ENCODE assay signal across 11 cellular contexts in genomic region chr1:184052750-184053149, GRCh38. TPM values are rescaled to one million over a fixed set of nuclear protein-coding genes. Genes with fewer than 3 reads are reported as not detected.
DNase-seq lines count a peak whose midpoint lies in the region; ATAC-seq and TF ChIP-seq lines count a peak whose summit lies in the region.
"Had no signal": no experiment of that assay in that cellular context is flagged by ENCODE, and none has a peak within 500 bp of the region (broad histone marks: within the 10 kb centered on the region; RNA-seq: fewer than 3 reads in every experiment).

No MANE protein-coding gene starts in this region.

- no peak for ATAC-seq in activated CD8-positive, alpha-beta T cell treated with anti-CD3 and anti-CD28 coated beads, Interleukin-2, amount 10 ng/mL, durations not matched to agents 7 days and 5 days

- no peak for TF ChIP-seq CTCF in MCF 10A (IDR thresholded peaks at IDR 0.05; ENCODE audit: unreplicated experiment)
- TF ChIP-seq CTCF in breast epithelium (IDR thresholded peaks at IDR 0.05): no peak
- no peak for TF ChIP-seq CTCF in kidney epithelial cell (IDR thresholded peaks at IDR 0.05; ENCODE audit: insufficient read depth, low read length, poor library complexity, severe bottlenecking)
- no peak for TF ChIP-seq CTCF in tibial nerve (IDR thresholded peaks at IDR 0.05)

- H3K9me3 ChIP-seq in breast epithelium (no peaks in the 10 kb centered on the region), tibial nerve (no peaks in the 10 kb centered on the region)

- TF ChIP-seq POLR2A in breast epithelium (IDR thresholded peaks at IDR 0.05) (no peak), tibial nerve (IDR thresholded peaks at IDR 0.05) (no peak)

- intact Hi-C loops in MCF 10A (cut with micrococcal nuclease) (no loop called here), breast epithelium (cut with DNase I; ENCODE audit: low total_unique reads) (no loop called here)

- BruUV-seq in MCF 10A (replicated peaks; lab: Mats Ljungman, UMichigan): no TSS peak

- H3K27ac ChIP-seq in breast epithelium (no peak overlapping the region), tibial nerve (no peak overlapping the region), substantia nigra (ENCODE audit: low read depth, low read length, poor library complexity, severe bottlenecking) (no peak overlapping the region)

- H3K27me3 ChIP-seq in breast epithelium: no peaks in the 10 kb centered on the region
- H3K27me3 ChIP-seq in kidney epithelial cell (ENCODE audit: control insufficient read depth, insufficient read depth, low read length): no peaks in the 10 kb centered on the region
- H3K27me3 ChIP-seq in tibial nerve: no peaks in the 10 kb centered on the region

- peak overlapping the region; percentile 98 for H3K27ac Mint-ChIP-seq in MCF 10A (ENCODE audit: low read depth, unreplicated experiment)
- no peak overlapping the region for H3K27ac Mint-ChIP-seq in activated CD8-positive, alpha-beta T cell treated with anti-CD3 and anti-CD28 coated beads, Interleukin-2, amount 10 ng/mL, durations not matched to agents 7 days and 5 days

- POLR2A ChIA-PET in MCF 10A (lab: Yijun Ruan, JAX): interaction anchor here (0.6 to 3.2 kb wide), 9 partner anchors 9 to 702 kb away, joined by 3 to 37 read pairs (median 5); partner anchors contain the start of genes C1orf21 and EDEM3
- POLR2A ChIA-PET in activated CD8-positive, alpha-beta T cell treated with anti-CD3 and anti-CD28 coated beads, Interleukin-2, amount 10 ng/mL, durations not matched to agents 7 days and 5 days (lab: Charles Lee): no interaction called here

- H3K4me1 Mint-ChIP-seq in MCF 10A (ENCODE audit: insufficient read depth, unreplicated experiment): peaks cover 33% of the 10 kb centered on the region
- peaks cover 30% of the 10 kb centered on the region for H3K4me1 Mint-ChIP-seq in activated CD8-positive, alpha-beta T cell treated with anti-CD3 and anti-CD28 coated beads, Interleukin-2, amount 10 ng/mL, durations not matched to agents 7 days and 5 days (ENCODE audit: low read depth)

- H3K4me3 ChIP-seq in breast epithelium (peak overlapping the region in 1 of 3 donors; percentile 93), kidney epithelial cell (ENCODE audit: low read depth, low read length) (peak overlapping the region; percentile 66), tibial nerve (peak overlapping the region in 3 of 4 donors; percentile 76 to 89 (median 76))

- no peak for TF ChIP-seq EP300 in tibial nerve (IDR thresholded peaks at IDR 0.05)

- peak overlapping the region; percentile 93 for H3K4me3 Mint-ChIP-seq in MCF 10A (ENCODE audit: unreplicated experiment)
- H3K4me3 Mint-ChIP-seq in activated CD8-positive, alpha-beta T cell treated with anti-CD3 and anti-CD28 coated beads, Interleukin-2, amount 10 ng/mL, durations not matched to agents 7 days and 5 days: peak overlapping the region; percentile 95

- peaks cover 12% of the 10 kb centered on the region for H3K36me3 Mint-ChIP-seq in MCF 10A (ENCODE audit: insufficient read depth, unreplicated experiment)
- peaks cover 31% of the 10 kb centered on the region for H3K36me3 Mint-ChIP-seq in activated CD8-positive, alpha-beta T cell treated with anti-CD3 and anti-CD28 coated beads, Interleukin-2, amount 10 ng/mL, durations not matched to agents 7 days and 5 days (ENCODE audit: low read depth)

- H3K4me1 ChIP-seq in breast epithelium (no peaks in the 10 kb centered on the region), tibial nerve (peaks cover 0 to 48% (median 4%) of the 10 kb centered on the region in 4 donors)

- DNase-seq in MCF 10A (ENCODE audit: unreplicated experiment) (no peak), breast epithelium (ENCODE audit: low spot score in 2 of 2) (no peak), kidney epithelial cell (ENCODE audit: low read depth) (no peak), tibial nerve (ENCODE audit: low spot score in 2 of 2) (no peak), substantia nigra (lab: John Stamatoyannopoulos, UW) (no peak), HK-2 (ENCODE audit: unreplicated experiment) (no peak)
- DNase-seq in activated CD8-positive, alpha-beta T cell treated with anti-CD3 and anti-CD28 coated beads, Interleukin-2, amount 10 ng/mL, durations not matched to agents 7 days and 5 days: no peak
- DNase-seq in stimulated activated CD4-positive, alpha-beta T cell treated with anti-CD3 and anti-CD28 coated beads, Interleukin-4, amount 100 ng/mL, for 1 hour: no peak
- DNase-seq: activated CD4-positive, alpha-beta T cell treated with anti-CD3 and anti-CD28 coated beads, Interleukin-2, amount 50 U/mL, for 1 hour; MV-4-11; stimulated activated CD4-positive, alpha-beta T cell treated with anti-CD3 and anti-CD28 coated beads, Interleukin-4, amount 100 ng/mL, for 24 hours had no signal

- no peaks in the 10 kb centered on the region for H3K36me3 ChIP-seq in breast epithelium
- no peaks in the 10 kb centered on the region for H3K36me3 ChIP-seq in kidney epithelial cell (ENCODE audit: control insufficient read depth, insufficient read depth, low read length)
- H3K36me3 ChIP-seq in tibial nerve: peaks cover 0 to 19% (median 0%) of the 10 kb centered on the region in 3 donors

- H3K27me3 Mint-ChIP-seq in MCF 10A (ENCODE audit: insufficient read depth, unreplicated experiment): peaks cover 22% of the 10 kb centered on the region
- peaks cover 13% of the 10 kb centered on the region for H3K27me3 Mint-ChIP-seq in activated CD8-positive, alpha-beta T cell treated with anti-CD3 and anti-CD28 coated beads, Interleukin-2, amount 10 ng/mL, durations not matched to agents 7 days and 5 days (ENCODE audit: low read depth)

- WGBS in tibial nerve, 2 donors: 73 to 91% methylated on average over 3 of the region's 3 CpGs

- H3K9me3 Mint-ChIP-seq in MCF 10A (ENCODE audit: unreplicated experiment): no peaks in the 10 kb centered on the region
- no peaks in the 10 kb centered on the region for H3K9me3 Mint-ChIP-seq in activated CD8-positive, alpha-beta T cell treated with anti-CD3 and anti-CD28 coated beads, Interleukin-2, amount 10 ng/mL, durations not matched to agents 7 days and 5 days (ENCODE audit: insufficient read depth)

- CTCF ChIA-PET in MCF 10A (lab: Yijun Ruan, JAX): interaction anchor here (0.6 to 1.6 kb wide), 4 partner anchors 11 to 24 kb away, joined by 3 read pairs; no protein-coding TSS in a partner anchor
- CTCF ChIA-PET in activated CD8-positive, alpha-beta T cell treated with anti-CD3 and anti-CD28 coated beads, Interleukin-2, amount 10 ng/mL, durations not matched to agents 7 days and 5 days (lab: Charles Lee): interaction anchor here (2.0 kb wide), 1 partner anchor 398 kb away, joined by 9 read pairs; no protein-coding TSS in a partner anchor

RNA-seq across cellular contexts. Expression of gene TSEN15, which starts 1.2 kb away (rescaled TPM):
- 88.7 and 97.5 TPM in 2 replicates for total RNA-seq in MCF 10A (2022)
- 10 to 100 TPM; 18.9 to 25.0 (median 23.6) TPM for total RNA-seq in breast epithelium
- 10 to 100 TPM; 45.1 to 48.7 TPM for total RNA-seq in activated CD8-positive, alpha-beta T cell treated with anti-CD3 and anti-CD28 coated beads, Interleukin-2, amount 10 ng/mL, durations not matched to agents 7 days and 5 days
- 38.3 and 50.1 TPM in 2 replicates for total RNA-seq in kidney epithelial cell
- 10 to 100 TPM; 25.5 to 36.5 (median 31.5) TPM for total RNA-seq in tibial nerve

RNA-seq across cellular contexts. Expression of gene COLGALT2, which starts 15.2 kb away (rescaled TPM):
- total RNA-seq in MCF 10A (2022): 0.26 and 0.27 TPM in 2 replicates
- 1 to 10 TPM in 2 of 3 donors, under 1 TPM in 1; 0.32 to 1.3 (median 1.3) TPM for total RNA-seq in breast epithelium
- total RNA-seq in activated CD8-positive, alpha-beta T cell treated with anti-CD3 and anti-CD28 coated beads, Interleukin-2, amount 10 ng/mL, durations not matched to agents 7 days and 5 days: under 1 TPM; 0.08 to 0.10 TPM
- 1.8 and 2.8 TPM in 2 replicates for total RNA-seq in kidney epithelial cell
- total RNA-seq in tibial nerve: 1 to 10 TPM in 3 of 4 donors, under 1 TPM in 1; 0.90 to 9.8 (median 5.3) TPM
